In the genomic region with DNA sequence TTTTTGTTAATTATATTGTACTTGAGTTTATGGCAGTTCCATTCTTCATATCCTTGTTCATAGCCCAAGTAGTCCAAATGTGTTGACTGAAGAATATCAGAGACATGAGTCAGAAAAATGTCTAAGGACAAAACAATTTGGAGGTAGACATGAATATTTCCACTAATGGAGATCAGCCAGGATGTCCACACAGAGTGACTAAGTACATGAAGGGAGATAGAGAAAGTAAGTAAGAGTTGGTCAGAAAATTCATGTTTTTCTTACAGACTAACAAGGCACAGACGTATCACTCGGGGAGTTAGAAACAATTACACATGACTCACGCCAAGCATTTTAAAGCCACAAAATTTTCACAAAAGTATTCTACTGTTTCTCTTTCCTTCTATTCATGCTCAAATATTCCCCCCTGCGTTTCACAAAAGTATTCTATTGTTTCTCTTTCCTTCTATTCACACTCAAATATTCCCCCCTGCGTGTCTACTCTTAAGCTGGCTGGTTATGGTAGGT, we compare ENCODE assay signal across 11 cellular contexts.
DNase-seq lines count a peak whose midpoint lies in the region; ATAC-seq and TF ChIP-seq lines count a peak whose summit lies in the region.
"Had no signal": no experiment of that assay in that cellular context is flagged by ENCODE, and none has a peak within 500 bp of the region (broad histone marks: within the 10 kb centered on the region; RNA-seq: fewer than 3 reads in every experiment).

No MANE protein-coding gene starts in this region.

- in situ Hi-C loops in transverse colon (cut with MboI; ENCODE audit: low pct_ligation_motif_present in 1 of 4, low pct_unique_long_range_greater_than_20kb in 1 of 4, low sequenced_read_pairs in 3 of 4) = no loop called here

- H4K8ac ChIP-seq in mesendoderm (ENCODE audit: low read depth, low read length) = no peak overlapping the region

- no peak overlapping the region for H2BK5ac ChIP-seq in mesendoderm (ENCODE audit: low read length)

- no peak overlapping the region for H4K5ac ChIP-seq in mesendoderm (ENCODE audit: low read length)

- H3K4ac ChIP-seq in mesendoderm (ENCODE audit: low read depth, low read length) = no peak overlapping the region

- peak overlapping the region; percentile 19 for H2BK15ac ChIP-seq in mesendoderm (replicated peaks; ENCODE audit: low read depth)

- H3K4me2 ChIP-seq in mesendoderm (ENCODE audit: low read length) = no peak overlapping the region

- no peak overlapping the region for H2AK5ac ChIP-seq in mesendoderm (ENCODE audit: low read length)

- intact Hi-C loops in transverse colon (cut with DNase I; ENCODE audit: low total_unique reads) = no loop called here

- no peak overlapping the region for H2BK120ac ChIP-seq in mesendoderm (ENCODE audit: low read depth, low read length)

- H3K56ac ChIP-seq in mesendoderm (ENCODE audit: low read length) = no peak overlapping the region

- no peaks in the 10 kb centered on the region for H3K79me1 ChIP-seq in mesendoderm (ENCODE audit: low read length)

- H3K4me3 ChIP-seq in AG09309 (ENCODE audit: control insufficient read depth, low read depth, low read length) = no peak overlapping the region
- H3K4me3 ChIP-seq in mesendoderm (ENCODE audit: low read length) = no peak overlapping the region
- no peak overlapping the region for H3K4me3 ChIP-seq in transverse colon
- H3K4me3 ChIP-seq: colonic mucosa had no signal

- H3K9me3 ChIP-seq in transverse colon = no peaks in the 10 kb centered on the region
- H3K9me3 ChIP-seq: colonic mucosa had no signal

- no peak overlapping the region for H3K9ac ChIP-seq in mesendoderm (ENCODE audit: low read length)

- TF ChIP-seq CTCF in AG09309 (IDR thresholded peaks at IDR 0.05; ENCODE audit: control insufficient read depth, insufficient read depth, low read depth, low read length, missing control alignments) (no peak), transverse colon (IDR thresholded peaks at IDR 0.05) (no peak)

- H3K23ac ChIP-seq in mesendoderm (ENCODE audit: low read length) = no peak overlapping the region

- ATAC-seq in HG03342 (IDR thresholded peaks at IDR 0.05; ENCODE audit: unreplicated experiment) (no peak), HG02981 (IDR thresholded peaks at IDR 0.05; ENCODE audit: unreplicated experiment) (no peak)

- no peaks in the 10 kb centered on the region for H3K4me1 ChIP-seq in mesendoderm (ENCODE audit: control insufficient read depth, low read depth, low read length)
- H3K4me1 ChIP-seq in transverse colon = no peaks in the 10 kb centered on the region
- H3K4me1 ChIP-seq: colonic mucosa had no signal

- H3K79me2 ChIP-seq in mesendoderm (ENCODE audit: control insufficient read depth, insufficient read depth, low read length) = no peaks in the 10 kb centered on the region

- no peak overlapping the region for H3K27ac ChIP-seq in mesendoderm (ENCODE audit: low read depth, low read length)
- H3K27ac ChIP-seq in transverse colon = no peak overlapping the region
- H3K27ac ChIP-seq: colonic mucosa had no signal

- H3K18ac ChIP-seq in mesendoderm (ENCODE audit: low read length) = no peak overlapping the region

- H3K36me3 ChIP-seq in mesendoderm (ENCODE audit: control insufficient read depth, insufficient read depth, low read length) (no peaks in the 10 kb centered on the region), transverse colon (no peaks in the 10 kb centered on the region)
- H3K36me3 ChIP-seq: colonic mucosa had no signal

- DNase-seq in AG09309 (ENCODE audit: low read depth) (peak; percentile 96), M059J (ENCODE audit: low read depth) (peak; percentile 100), dermis blood vessel endothelial cell (peak; percentile 89), mesendoderm (no peak), activated gamma-delta T cell (lab: John Stamatoyannopoulos, UW) (no peak), transverse colon (no peak)
- DNase-seq: colonic mucosa; NCI-H1105 treated with DMSO at 0.1 percent for 48 hours; stimulated activated CD4-positive, alpha-beta T cell treated with anti-CD3 and anti-CD28 coated beads, Interleukin-4, amount 100 ng/mL, for 4 hours had no signal

- no peak for TF ChIP-seq POLR2A in transverse colon (IDR thresholded peaks at IDR 0.05)

- TF ChIP-seq EP300 in transverse colon (IDR thresholded peaks at IDR 0.05; ENCODE audit: low read depth) = no peak

- WGBS in mesendoderm (ENCODE audit: extremely low coverage, insufficient coverage, low lambda C conversion rate) = no CpG with 5 or more reads among the region's 5 CpGs
- WGBS in transverse colon (ENCODE audit: low coverage in 1 of 2), 2 donors = 72 to 73% methylated on average over 5 of the region's 5 CpGs

- no peaks in the 10 kb centered on the region for H3K27me3 ChIP-seq in mesendoderm (ENCODE audit: insufficient read depth, low read length, poor library complexity)
- no peaks in the 10 kb centered on the region for H3K27me3 ChIP-seq in transverse colon
- H3K27me3 ChIP-seq: colonic mucosa had no signal

Comparison
In these comparisons a context has a peak if more than half of its experiments do, and no peak if none do; other contexts are left out.
1. DNase-seq: peak in AG09309 (single experiment), M059J (single experiment) and dermis blood vessel endothelial cell (single experiment); none in mesendoderm (single experiment), activated gamma-delta T cell (single experiment) and transverse colon (single experiment).